In the genomic region with DNA sequence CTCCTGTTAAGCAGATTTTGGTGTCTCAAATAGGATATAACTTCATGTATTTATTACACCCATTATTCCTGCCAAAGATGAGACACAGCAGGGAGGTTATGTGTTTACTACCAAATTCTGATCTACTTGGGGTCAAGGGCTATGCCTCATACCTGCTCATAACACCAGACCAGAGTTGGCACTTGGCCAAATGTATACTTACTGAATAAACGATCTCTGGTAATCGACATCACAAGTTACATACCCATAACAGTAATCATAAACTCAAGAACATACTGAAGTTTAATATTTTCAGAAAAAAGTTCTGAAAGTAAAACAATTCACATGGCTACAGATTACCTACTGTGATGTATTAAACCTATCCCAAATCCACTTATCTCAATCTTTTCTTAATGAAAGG, we compare ENCODE assay signal across 2 cellular contexts.
TF ChIP-seq lines count a peak whose summit lies in the region.

No MANE protein-coding gene starts in this region.

TF ChIP-seq in HCT116, 20 proteins besides CTCF, POLR2A, EP300 and RAD21:
- TF ChIP-seq TCF7L2 (IDR thresholded peaks at IDR 0.05; ENCODE audit: borderline replicate concordance, extremely low read depth, insufficient read depth, insufficient read length), result no peak
- TF ChIP-seq EGR1 (IDR thresholded peaks at IDR 0.05; ENCODE audit: low read depth), result no peak

TF ChIP-seq in GM12878, 131 proteins besides CTCF, POLR2A, EP300 and RAD21:
- TF ChIP-seq SMAD5 (IDR thresholded peaks at IDR 0.05; ENCODE audit: low read depth) (no peak), CBFB (IDR thresholded peaks at IDR 0.05; ENCODE audit: low read depth) (no peak), KDM1A (IDR thresholded peaks at IDR 0.05; ENCODE audit: borderline replicate concordance) (no peak), MEF2B (IDR thresholded peaks at IDR 0.05; ENCODE audit: partially characterized antibody, poor library complexity, severe bottlenecking) (no peak), SMAD1 (IDR thresholded peaks at IDR 0.05; ENCODE audit: low read depth, partially characterized antibody) (peak; percentile 41)
- TF ChIP-seq, protein P1, sequence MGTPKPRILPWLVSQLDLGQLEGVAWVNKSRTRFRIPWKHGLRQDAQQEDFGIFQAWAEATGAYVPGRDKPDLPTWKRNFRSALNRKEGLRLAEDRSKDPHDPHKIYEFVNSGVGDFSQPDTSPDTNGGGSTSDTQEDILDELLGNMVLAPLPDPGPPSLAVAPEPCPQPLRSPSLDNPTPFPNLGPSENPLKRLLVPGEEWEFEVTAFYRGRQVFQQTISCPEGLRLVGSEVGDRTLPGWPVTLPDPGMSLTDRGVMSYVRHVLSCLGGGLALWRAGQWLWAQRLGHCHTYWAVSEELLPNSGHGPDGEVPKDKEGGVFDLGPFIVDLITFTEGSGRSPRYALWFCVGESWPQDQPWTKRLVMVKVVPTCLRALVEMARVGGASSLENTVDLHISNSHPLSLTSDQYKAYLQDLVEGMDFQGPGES (IDR thresholded peaks at IDR 0.05), result no peak
